In the genomic region with DNA sequence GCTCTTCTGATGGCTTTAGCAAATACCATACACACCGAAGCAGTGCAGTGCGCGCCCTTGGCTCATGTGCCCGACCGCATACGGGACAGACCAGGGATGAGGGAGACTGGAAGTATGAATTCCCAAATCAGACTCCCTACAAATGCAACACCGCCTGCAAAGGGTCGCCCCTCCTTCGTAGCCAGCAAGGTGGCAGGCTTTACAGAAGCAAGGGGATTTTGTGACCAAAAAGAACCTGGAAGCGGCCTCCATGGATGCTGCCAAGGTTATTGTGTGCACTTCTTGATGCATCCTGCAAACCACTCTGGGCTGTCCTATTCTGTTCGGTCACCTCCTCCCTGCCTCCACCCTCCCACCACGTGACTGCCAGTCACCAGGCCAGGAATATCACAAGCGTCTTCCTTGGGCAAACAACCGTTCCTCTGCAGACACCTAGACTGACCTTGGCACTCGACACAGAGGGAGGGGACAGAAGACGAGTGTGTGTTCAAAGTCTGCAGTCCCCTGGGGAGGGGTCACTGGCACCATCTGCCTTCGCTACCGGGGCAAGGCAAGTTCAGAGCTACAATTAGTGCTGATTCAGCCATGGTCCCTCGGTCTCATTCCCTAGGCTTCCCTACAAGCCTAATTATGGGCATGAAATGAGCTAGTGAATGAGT, we compare ENCODE assay signal across 13 cellular contexts.
A peak's percentile ranks its signal among the peaks of the same experiment; 100 is the strongest.
DNase-seq lines count a peak whose midpoint lies in the region; ATAC-seq, FAIRE-seq and TF ChIP-seq lines count a peak whose summit lies in the region.
"Had no signal": no experiment of that assay in that cellular context is flagged by ENCODE, and none has a peak within 500 bp of the region (broad histone marks: within the 10 kb centered on the region; RNA-seq: fewer than 3 reads in every experiment).

No MANE protein-coding gene starts in this region.

- H3K27ac ChIP-seq in H1 (ENCODE audit: low read depth, low read length) (no peak overlapping the region), trophoblast cell (ENCODE audit: low read depth, low read length) (no peak overlapping the region)

- H2AFZ ChIP-seq in H1 (ENCODE audit: low read length) (peak overlapping the region; percentile 67), trophoblast cell (ENCODE audit: insufficient read depth, low read length, poor library complexity) (no peak overlapping the region)

- CTCF ChIA-PET in H1 (lab: Charles Lee; ENCODE audit: partially characterized antibody), result interaction anchor here (0.7 to 6.5 kb wide), 4 partner anchors 21 to 75 kb away, joined by 3 to 30 read pairs (median 4); no protein-coding TSS in a partner anchor
- CTCF ChIA-PET in activated naive CD4-positive, alpha-beta T cell treated with anti-CD3 and anti-CD28 coated beads, Interleukin-2, amount 10 ng/mL, durations not matched to agents 7 days and 5 days (lab: Charles Lee), result no interaction called here

- H3K4me1 ChIP-seq in H1 (replicated peaks in 1 of 4; ENCODE audit: control insufficient read depth in 3 of 4, insufficient read depth in 4 of 4, low read length in 3 of 4), result no peaks in the 10 kb centered on the region
- H3K4me1 ChIP-seq in trophoblast cell (ENCODE audit: control insufficient read depth in 1 of 2, insufficient read depth in 2 of 2, low read length in 2 of 2), result no peaks in the 10 kb centered on the region

- no peak overlapping the region for H3K14ac ChIP-seq in H1 (ENCODE audit: insufficient read length)
- no peak overlapping the region for H3K14ac ChIP-seq in trophoblast cell (ENCODE audit: low read length)

- WGBS in H1 (ENCODE audit: extremely low coverage in 1 of 2, insufficient coverage in 1 of 2, insufficient read length in 1 of 2, insufficient replicate concordance in 2 of 2, low coverage in 1 of 2, low lambda C conversion rate in 2 of 2, missing lambda C conversion rate in 1 of 2), 2 experiments, result 91% methylated on average over 19 of the region's 19 CpGs; no CpG with 5 or more reads in 1 of the 2 experiments
- no CpG with 5 or more reads among the region's 19 CpGs for WGBS in trophoblast cell (ENCODE audit: extremely low coverage, insufficient coverage, insufficient read length)

- H3K18ac ChIP-seq in H1 (ENCODE audit: extremely low read depth, low read length) (no peak overlapping the region), trophoblast cell (ENCODE audit: low read length) (no peak overlapping the region)

- no peaks in the 10 kb centered on the region for H3K23me2 ChIP-seq in H1 (ENCODE audit: low read depth, low read length)

- H3K9me3 Mint-ChIP-seq in activated naive CD8-positive, alpha-beta T cell treated with anti-CD3 and anti-CD28 coated beads for 36 hours, result no peaks in the 10 kb centered on the region
- no peaks in the 10 kb centered on the region for H3K9me3 Mint-ChIP-seq in activated naive CD4-positive, alpha-beta T cell treated with anti-CD3 and anti-CD28 coated beads, Interleukin-2, amount 10 ng/mL, durations not matched to agents 7 days and 5 days

- peaks cover 7% of the 10 kb centered on the region for H3K27me3 Mint-ChIP-seq in activated naive CD8-positive, alpha-beta T cell treated with anti-CD3 and anti-CD28 coated beads for 36 hours
- peaks cover 62% of the 10 kb centered on the region for H3K27me3 Mint-ChIP-seq in activated naive CD4-positive, alpha-beta T cell treated with anti-CD3 and anti-CD28 coated beads, Interleukin-2, amount 10 ng/mL, durations not matched to agents 7 days and 5 days

- H3K79me2 ChIP-seq in H1 (ENCODE audit: control insufficient read depth in 1 of 2, insufficient read depth in 2 of 2, low read length in 2 of 2) (no peaks in the 10 kb centered on the region), trophoblast cell (ENCODE audit: control insufficient read depth, insufficient read depth, low read length, poor library complexity) (no peaks in the 10 kb centered on the region)

- no peak overlapping the region for H2BK15ac ChIP-seq in H1 (ENCODE audit: low read length)

- H3K27ac Mint-ChIP-seq in activated naive CD8-positive, alpha-beta T cell treated with anti-CD3 and anti-CD28 coated beads for 36 hours, result no peak overlapping the region
- no peak overlapping the region for H3K27ac Mint-ChIP-seq in activated naive CD4-positive, alpha-beta T cell treated with anti-CD3 and anti-CD28 coated beads, Interleukin-2, amount 10 ng/mL, durations not matched to agents 7 days and 5 days

- H3K4me3 ChIP-seq in H1 (ENCODE audit: extremely low read depth in 1 of 4, insufficient read depth in 2 of 4, low read depth in 3 of 4, low read length in 4 of 4) (no peak overlapping the region), trophoblast cell (ENCODE audit: low read depth, low read length) (peak overlapping the region; percentile 46)
- H3K4me3 ChIP-seq: GM12878 had no signal

- TF ChIP-seq POLR2A in H1 (IDR thresholded peaks at IDR 0.05; ENCODE audit: control extremely low read depth in 1 of 2, low read depth in 2 of 2, low read length in 2 of 2), result no peak

- H3K4me3 Mint-ChIP-seq in activated naive CD8-positive, alpha-beta T cell treated with anti-CD3 and anti-CD28 coated beads for 36 hours, result no peak overlapping the region
- no peak overlapping the region for H3K4me3 Mint-ChIP-seq in activated naive CD4-positive, alpha-beta T cell treated with anti-CD3 and anti-CD28 coated beads, Interleukin-2, amount 10 ng/mL, durations not matched to agents 7 days and 5 days

- H3K23ac ChIP-seq in H1 (ENCODE audit: insufficient read length) (no peak overlapping the region), trophoblast cell (ENCODE audit: low read length) (no peak overlapping the region)

- no peaks in the 10 kb centered on the region for H3K9me3 ChIP-seq in H1 (ENCODE audit: insufficient read depth in 2 of 2, low read depth in 1 of 2, low read length in 1 of 2)
- peaks cover 1% of the 10 kb centered on the region for H3K9me3 ChIP-seq in trophoblast cell (ENCODE audit: insufficient read depth, low read depth, low read length)

- H2BK5ac ChIP-seq in H1 (ENCODE audit: low read depth, low read length), result no peak overlapping the region
- no peak overlapping the region for H2BK5ac ChIP-seq in trophoblast cell (ENCODE audit: low read depth, low read length, poor library complexity)

- FAIRE-seq in H1 (lab: Jason Lieb, UNC), result no peak
- FAIRE-seq: GM12878, H54 had no signal

- no peak overlapping the region for H2BK20ac ChIP-seq in H1 (ENCODE audit: low read length)

- H3K4ac ChIP-seq in H1 (replicated peaks; ENCODE audit: insufficient read length, low read depth, low read length) (no peak overlapping the region), trophoblast cell (ENCODE audit: low read depth, low read length) (no peak overlapping the region)

- H3K4me2 ChIP-seq in H1 (ENCODE audit: insufficient read depth in 1 of 2, low read depth in 2 of 2, low read length in 2 of 2), result no peak overlapping the region
- H3K4me2 ChIP-seq in trophoblast cell (ENCODE audit: low read length), result no peak overlapping the region

- no peak overlapping the region for H2BK120ac ChIP-seq in H1 (replicated peaks; ENCODE audit: low read depth, low read length)
- no peak overlapping the region for H2BK120ac ChIP-seq in trophoblast cell (ENCODE audit: insufficient read depth, low read length, poor library complexity)

- DNase-seq in HT-29 (ENCODE audit: low spot score) (peak; percentile 83), NCI-H2227 (lab: John Stamatoyannopoulos, UW; ENCODE audit: unreplicated experiment) (peak; percentile 76), H1 (ENCODE audit: low read depth in 1 of 2, low spot score in 2 of 2) (no peak), trophoblast cell (no peak)
- DNase-seq in activated naive CD8-positive, alpha-beta T cell treated with anti-CD3 and anti-CD28 coated beads for 36 hours, result no peak
- no peak for DNase-seq in activated naive CD4-positive, alpha-beta T cell treated with anti-CD3 and anti-CD28 coated beads, Interleukin-2, amount 10 ng/mL, durations not matched to agents 7 days and 5 days
- DNase-seq: activated CD4-positive, alpha-beta T cell treated with anti-CD3 and anti-CD28 coated beads, Interleukin-2, amount 50 U/mL, for 4 hours; activated naive CD4-positive, alpha-beta T cell; erythroblast; NCI-H446 had no signal

- no peaks in the 10 kb centered on the region for H4K20me1 ChIP-seq in H1 (replicated peaks in 1 of 2; ENCODE audit: control insufficient read depth in 1 of 2, insufficient read depth in 2 of 2, low read length in 2 of 2)

- H3K36me3 ChIP-seq in H1 (ENCODE audit: control insufficient read depth in 2 of 4, insufficient read depth in 4 of 4, low read length in 3 of 4) (no peaks in the 10 kb centered on the region), trophoblast cell (ENCODE audit: control insufficient read depth in 1 of 2, insufficient read depth in 2 of 2, low read length in 2 of 2) (no peaks in the 10 kb centered on the region)

- H3K36me3 Mint-ChIP-seq in activated naive CD8-positive, alpha-beta T cell treated with anti-CD3 and anti-CD28 coated beads for 36 hours, result no peaks in the 10 kb centered on the region
- H3K36me3 Mint-ChIP-seq in activated naive CD4-positive, alpha-beta T cell treated with anti-CD3 and anti-CD28 coated beads, Interleukin-2, amount 10 ng/mL, durations not matched to agents 7 days and 5 days, result no peaks in the 10 kb centered on the region

- no peak for TF ChIP-seq EP300 in H1 (IDR thresholded peaks at IDR 0.05; ENCODE audit: borderline replicate concordance in 1 of 2, low read depth in 2 of 2, low read length in 2 of 2)

- POLR2A ChIA-PET in H1 (lab: Charles Lee; ENCODE audit: partially characterized antibody), result no interaction called here

- H4K12ac ChIP-seq in trophoblast cell (ENCODE audit: low read depth, low read length), result no peak overlapping the region

- H3K4me1 Mint-ChIP-seq in activated naive CD8-positive, alpha-beta T cell treated with anti-CD3 and anti-CD28 coated beads for 36 hours, result peaks cover 9% of the 10 kb centered on the region
- peaks cover 28% of the 10 kb centered on the region for H3K4me1 Mint-ChIP-seq in activated naive CD4-positive, alpha-beta T cell treated with anti-CD3 and anti-CD28 coated beads, Interleukin-2, amount 10 ng/mL, durations not matched to agents 7 days and 5 days

- no peak overlapping the region for H3K56ac ChIP-seq in H1 (replicated peaks; ENCODE audit: insufficient read length, low read depth, low read length)

- no peak overlapping the region for H2AK5ac ChIP-seq in H1 (ENCODE audit: low read depth, low read length)
- H2AK5ac ChIP-seq in trophoblast cell (ENCODE audit: low read length), result no peak overlapping the region

- no peak overlapping the region for H4K91ac ChIP-seq in H1 (replicated peaks; ENCODE audit: insufficient read length, low read length)
- no peak overlapping the region for H4K91ac ChIP-seq in trophoblast cell (ENCODE audit: low read depth, low read length)

- H3K27me3 ChIP-seq in H1 (replicated peaks in 1 of 4; ENCODE audit: control insufficient read depth in 3 of 4, extremely low read depth in 1 of 4, insufficient read depth in 3 of 4, low read length in 3 of 4) (no peaks in the 10 kb centered on the region), trophoblast cell (ENCODE audit: insufficient read depth, low read length) (no peaks in the 10 kb centered on the region)

- no peak for ATAC-seq in HG03108 (IDR thresholded peaks at IDR 0.05; ENCODE audit: unreplicated experiment)
- ATAC-seq: GM12878 had no signal

- TF ChIP-seq CTCF in H1 (IDR thresholded peaks at IDR 0.05; ENCODE audit: control extremely low read depth in 1 of 3, insufficient read depth in 1 of 3, low read depth in 1 of 3, low read length in 3 of 3), result no peak

- H3K9ac ChIP-seq in H1 (replicated peaks in 1 of 4; ENCODE audit: extremely low read depth in 1 of 4, low read depth in 3 of 4, low read length in 3 of 4) (no peak overlapping the region), trophoblast cell (ENCODE audit: low read length) (no peak overlapping the region)

- no peak overlapping the region for H4K5ac ChIP-seq in H1 (ENCODE audit: insufficient read length, low read depth, low read length)

- no peak for TF ChIP-seq RAD21 in H1 (IDR thresholded peaks at IDR 0.05 in 1 of 2, conservative IDR thresholded peaks at IDR 0.05 in 1 of 2; ENCODE audit: low read depth in 2 of 2, low read length in 2 of 2)

- H4K8ac ChIP-seq in H1 (ENCODE audit: extremely low read depth, insufficient read depth, low read length) (no peak overlapping the region), trophoblast cell (ENCODE audit: low read depth, low read length) (no peak overlapping the region)

- H3K79me1 ChIP-seq in H1 (ENCODE audit: low read depth, low read length) (no peaks in the 10 kb centered on the region), trophoblast cell (ENCODE audit: low read length) (no peaks in the 10 kb centered on the region)

- H2BK12ac ChIP-seq in H1 (ENCODE audit: low read depth, low read length), result no peak overlapping the region
- H2BK12ac ChIP-seq in trophoblast cell (ENCODE audit: low read length), result no peak overlapping the region

Comparison
In these comparisons a context has a peak if more than half of its experiments do, and no peak if none do; other contexts are left out.
1. DNase-seq: peak in HT-29 (single experiment) and NCI-H2227 (single experiment); none in H1 (0 of 2), trophoblast cell (0 of 2), activated naive CD8-positive, alpha-beta T cell treated with anti-CD3 and anti-CD28 coated beads for 36 hours (single experiment) and activated naive CD4-positive, alpha-beta T cell treated with anti-CD3 and anti-CD28 coated beads, Interleukin-2, amount 10 ng/mL, durations not matched to agents 7 days and 5 days (single experiment).